ENCODE assay signal across 28 cellular contexts in the genomic region with DNA sequence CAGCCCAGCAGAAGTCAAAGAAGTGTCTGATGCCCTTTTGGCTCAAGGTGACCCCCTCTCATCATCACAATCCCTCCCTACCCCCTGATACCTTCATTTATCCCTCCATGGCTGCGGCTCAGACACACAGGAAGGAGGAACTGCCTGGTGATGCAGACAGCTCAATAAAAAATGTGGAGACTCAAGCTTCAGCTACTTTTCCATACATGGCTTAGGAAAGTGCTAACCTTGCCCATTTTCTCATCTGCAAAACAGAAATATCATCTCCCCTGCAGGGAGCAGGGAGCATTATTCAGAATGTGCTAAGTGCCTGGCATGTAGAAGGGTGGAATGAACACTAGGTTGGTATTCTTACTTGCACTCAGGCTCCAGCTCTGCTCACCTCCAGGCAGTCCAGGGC. TPM values are rescaled to one million over a fixed set of nuclear protein-coding genes. Genes with fewer than 3 reads are reported as not detected.
"Had no signal": no experiment of that assay in that cellular context is flagged by ENCODE, and none has a peak within 500 bp of the region (broad histone marks: within the 10 kb centered on the region; RNA-seq: fewer than 3 reads in every experiment).

No MANE protein-coding gene starts in this region.

- H3K27me3 ChIP-seq: left lung, pancreas, stomach, testis, thyroid gland, transverse colon, upper lobe of left lung had no signal

- DNase-seq: hypothalamus; immature natural killer cell; kidney; left colon; left lung; lower lobe of right lung; mammary epithelial cell; mesenchymal stem cell; naive thymus-derived CD8-positive, alpha-beta T cell; nucleus accumbens; retina; right cardiac atrium; stimulated activated CD4-positive, alpha-beta T cell treated with anti-CD3 and anti-CD28 coated beads, Interleukin-12 subunit alpha, Interleukin-12 subunit beta, amount 100 ng/mL, for 4 hours; stimulated activated CD4-positive, alpha-beta T cell treated with anti-CD3 and anti-CD28 coated beads, Interleukin-15, amount 100 ng/mL, for 24 hours; stimulated activated CD4-positive, alpha-beta T cell treated with anti-CD3 and anti-CD28 coated beads, Interleukin-2, amount 100 ng/mL, for 24 hours; stimulated activated CD4-positive, alpha-beta T cell treated with anti-CD3 and anti-CD28 coated beads, Interleukin-4, amount 100 ng/mL, for 1 hour; stimulated activated naive B cell treated with anti-CD40 and anti-IgM and Interleukin-4, amounts not matched to agents 10 μg/mL and 1 μg/mL and 100 μg/mL, for 72 hours; stimulated activated naive CD8-positive, alpha-beta T cell treated with anti-CD3 and anti-CD28 coated beads, Interleukin-15, Interleukin-2, amounts not matched to agents 100 U/mL and 50 U/mL, for 24 hours; stomach; testis; thyroid gland; transverse colon; upper lobe of left lung had no signal

- H3K36me3 ChIP-seq: left lung, lower lobe of right lung, pancreas, prostate gland, stomach, thyroid gland, transverse colon, upper lobe of left lung had no signal

- H3K4me1 ChIP-seq: left lung, lower lobe of right lung, prostate gland, testis had no signal

- FAIRE-seq: islet of Langerhans, kidney, pancreas had no signal

- ATAC-seq: left colon; left lung; lower lobe of right lung; naive thymus-derived CD8-positive, alpha-beta T cell; pancreas; right cardiac atrium; sciatic nerve; stimulated activated naive B cell treated with anti-CD40 and anti-IgM and Interleukin-4, amounts not matched to agents 10 μg/mL and 1 μg/mL and 100 μg/mL, for 72 hours; stimulated activated naive CD8-positive, alpha-beta T cell treated with anti-CD3 and anti-CD28 coated beads, Interleukin-15, Interleukin-2, amounts not matched to agents 100 U/mL and 50 U/mL, for 24 hours had no signal

- H3K9me3 ChIP-seq: left lung, lower lobe of right lung, pancreas, prostate gland, stomach, testis, thyroid gland, transverse colon, upper lobe of left lung had no signal

- H3K4me3 ChIP-seq: left lung, lower lobe of right lung, pancreas, prostate gland, skin epidermis, stomach, testis, thyroid gland, transverse colon, upper lobe of left lung had no signal

- H3K27ac ChIP-seq: left lung, lower lobe of right lung, pancreas, prostate gland, skin epidermis, stomach, testis, thyroid gland, transverse colon, upper lobe of left lung had no signal

RNA-seq across cellular contexts. Expression of a gene that starts 23.8 kb away (rescaled TPM):
- total RNA-seq: naive thymus-derived CD8-positive, alpha-beta T cell had no signal
- polyA plus RNA-seq: immature natural killer cell; mammary epithelial cell; naive thymus-derived CD8-positive, alpha-beta T cell had no signal
